ENCODE assay signal across 8 cellular contexts in the genomic region with DNA sequence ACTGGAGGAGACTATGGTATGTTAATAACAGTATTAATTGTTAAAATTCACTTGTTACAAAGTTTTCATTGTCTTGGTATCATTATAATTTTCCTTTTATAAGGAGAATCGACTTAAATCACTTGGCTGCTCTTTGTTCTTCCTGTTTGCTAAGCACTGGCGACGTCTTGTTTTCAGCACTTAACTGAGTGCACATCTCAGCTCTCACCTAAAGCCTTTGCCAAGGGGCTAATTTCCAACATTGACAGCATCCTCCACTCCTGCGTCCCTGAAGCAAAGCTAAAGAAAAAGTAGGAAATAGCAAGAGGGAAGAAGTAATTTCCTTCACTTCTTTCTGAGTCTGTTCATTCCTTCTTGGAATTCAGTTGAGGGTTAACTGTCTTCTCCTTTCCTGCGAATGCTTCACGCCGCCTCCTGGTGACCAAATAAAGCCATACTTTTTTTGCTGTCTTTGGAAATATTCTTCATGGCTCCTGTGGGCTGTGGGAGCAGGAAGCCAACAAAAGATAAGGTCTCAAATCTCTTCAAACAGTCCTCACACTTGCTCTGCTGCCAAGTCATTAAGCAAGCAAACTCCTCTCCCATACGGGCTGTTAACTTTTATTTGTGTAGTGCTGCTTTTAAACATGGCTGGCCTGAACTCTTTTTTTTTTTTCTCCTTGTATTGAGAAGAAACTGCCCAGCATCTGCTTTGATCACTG.
A peak's percentile ranks its signal among the peaks of the same experiment; 100 is the strongest.
DNase-seq lines count a peak whose midpoint lies in the region; ATAC-seq and TF ChIP-seq lines count a peak whose summit lies in the region.

No MANE protein-coding gene starts in this region.

- peak overlapping the region in 1 of 2 donors; percentile 18 for H3K4me3 Mint-ChIP-seq in CD14-positive monocyte

- intact Hi-C loops in Panc1 (cut with micrococcal nuclease; ENCODE audit: unreplicated experiment) (no loop called here), heart left ventricle (cut with DNase I) (no loop called here), ovary (cut with DNase I) (no loop called here), CD14-positive monocyte (cut with micrococcal nuclease) (no loop called here), vagina (cut with DNase I) (no loop called here)

- TF ChIP-seq POLR2A in heart left ventricle (IDR thresholded peaks at IDR 0.05) (no peak), ovary (IDR thresholded peaks at IDR 0.05) (no peak), vagina (IDR thresholded peaks at IDR 0.05) (no peak)

- 6 to 17% (median 9%) methylated on average over 8 of the region's 8 CpGs for WGBS in heart left ventricle, 4 donors
- WGBS in ovary, 3 donors = 1 to 3% (median 3%) methylated on average over 8 of the region's 8 CpGs

- no peaks in the 10 kb centered on the region for H3K4me1 Mint-ChIP-seq in CD14-positive monocyte

- no peaks in the 10 kb centered on the region for H3K9me3 Mint-ChIP-seq in CD14-positive monocyte

- in situ Hi-C loops in Panc1 (cut with HindIII; ENCODE audit: low pct_unique_long_range_greater_than_20kb, low sequenced_read_pairs) = no loop called here

- no peak overlapping the region for H3K27ac ChIP-seq in Panc1 (ENCODE audit: low read length)
- peak overlapping the region in 9 of 12 donors; percentile 5 to 68 (median 39) for H3K27ac ChIP-seq in heart left ventricle
- peak overlapping the region in 1 of 2 donors; percentile 3 for H3K27ac ChIP-seq in ovary
- no peak overlapping the region for H3K27ac ChIP-seq in vagina

- TF ChIP-seq CTCF in Panc1 (IDR thresholded peaks at IDR 0.05) (peak; percentile 56), heart left ventricle (IDR thresholded peaks at IDR 0.05) (peak in 9 of 12 donors; percentile 12 to 52 (median 28)), ovary (IDR thresholded peaks at IDR 0.05) (no peak), CD14-positive monocyte (IDR thresholded peaks at IDR 0.05) (no peak), vagina (IDR thresholded peaks at IDR 0.05) (no peak)

- H3K27me3 ChIP-seq in Panc1 (ENCODE audit: control insufficient read depth, insufficient read depth, low read length) (no peaks in the 10 kb centered on the region), heart left ventricle (no peaks in the 10 kb centered on the region), ovary (no peaks in the 10 kb centered on the region), vagina (no peaks in the 10 kb centered on the region)

- CTCF ChIA-PET in Panc1 (lab: Charles Lee) = interaction anchor here (1.0 kb wide), 1 partner anchor 566 kb away, joined by 5 read pairs; no protein-coding TSS in a partner anchor

- H3K36me3 ChIP-seq in Panc1 (ENCODE audit: control insufficient read depth, insufficient read depth, low read length) (no peaks in the 10 kb centered on the region), heart left ventricle (no peaks in the 10 kb centered on the region), ovary (no peaks in the 10 kb centered on the region), vagina (no peaks in the 10 kb centered on the region)

- H3K4me1 ChIP-seq in Panc1 (ENCODE audit: control insufficient read depth, insufficient read depth, low read length) (no peaks in the 10 kb centered on the region), heart left ventricle (peaks cover 0 to 7% (median 1%) of the 10 kb centered on the region in 12 donors), ovary (ENCODE audit: insufficient read depth) (no peaks in the 10 kb centered on the region), vagina (no peaks in the 10 kb centered on the region)

- no peaks in the 10 kb centered on the region for H3K36me3 Mint-ChIP-seq in CD14-positive monocyte

- POLR2A ChIA-PET in Panc1 (lab: Charles Lee) = no interaction called here

- H3K4me3 ChIP-seq in Panc1 (ENCODE audit: low read depth in 2 of 2, low read length in 2 of 2) (no peak overlapping the region), heart left ventricle (peak overlapping the region in 1 of 12 donors; percentile 9), ovary (peak overlapping the region; percentile 9), vagina (peak overlapping the region in 1 of 2 donors; percentile 21)

- peaks cover 5 to 7% (median 7%) of the 10 kb centered on the region in 3 donors for H3K27me3 Mint-ChIP-seq in CD14-positive monocyte (ENCODE audit: low read depth in 3 of 3)

- no peaks in the 10 kb centered on the region for H3K9me3 ChIP-seq in Panc1 (ENCODE audit: control insufficient read depth, insufficient read depth, low read depth, low read length)
- peaks cover 0 to 8% (median 0%) of the 10 kb centered on the region in 12 donors for H3K9me3 ChIP-seq in heart left ventricle
- no peaks in the 10 kb centered on the region for H3K9me3 ChIP-seq in ovary
- H3K9me3 ChIP-seq in vagina = no peaks in the 10 kb centered on the region

- H3K27ac Mint-ChIP-seq in CD14-positive monocyte = no peak overlapping the region

- peak; percentile 60 for DNase-seq in DMS53 (lab: John Stamatoyannopoulos, UW)
- DNase-seq in Panc1 (ENCODE audit: low read depth, low spot score) = no peak
- DNase-seq in heart left ventricle = peak in 4 of 5 donors; percentile 38 to 57 (median 48)
- peak; percentile 27 to 45 (median 35) for DNase-seq in ovary
- DNase-seq in DMS79 (lab: John Stamatoyannopoulos, UW) = no peak
- DNase-seq in CD14-positive monocyte (ENCODE audit: low spot score) = no peak
- no peak for DNase-seq in C1 segment of cervical spinal cord (lab: John Stamatoyannopoulos, UW)
- DNase-seq in vagina (ENCODE audit: extremely low spot score in 2 of 2) = no peak

- no peak for TF ChIP-seq EP300 in ovary (IDR thresholded peaks at IDR 0.05)

- ATAC-seq in Panc1 = peak; percentile 66
- peak; percentile 79 to 94 (median 91) for ATAC-seq in heart left ventricle

- no TSS peak for BruUV-seq in Panc1 (replicated peaks; lab: Mats Ljungman, UMichigan)

Comparison
In these comparisons a context has a peak if more than half of its experiments do, and no peak if none do; other contexts are left out.
1. DNase-seq: peak in DMS53 (single experiment), heart left ventricle (4 of 5) and ovary (5 of 5); none in Panc1 (single experiment), DMS79 (single experiment), CD14-positive monocyte (single experiment), C1 segment of cervical spinal cord (0 of 14) and vagina (0 of 2).
2. H3K27ac ChIP-seq: peak in heart left ventricle (9 of 12); none in Panc1 (single experiment) and vagina (single experiment).
3. CTCF ChIP-seq: peak in Panc1 (single experiment) and heart left ventricle (9 of 12); none in ovary (0 of 3), CD14-positive monocyte (single experiment) and vagina (0 of 3).